Comparison of ENCODE assay signal across 9 cellular contexts in the genomic region with DNA sequence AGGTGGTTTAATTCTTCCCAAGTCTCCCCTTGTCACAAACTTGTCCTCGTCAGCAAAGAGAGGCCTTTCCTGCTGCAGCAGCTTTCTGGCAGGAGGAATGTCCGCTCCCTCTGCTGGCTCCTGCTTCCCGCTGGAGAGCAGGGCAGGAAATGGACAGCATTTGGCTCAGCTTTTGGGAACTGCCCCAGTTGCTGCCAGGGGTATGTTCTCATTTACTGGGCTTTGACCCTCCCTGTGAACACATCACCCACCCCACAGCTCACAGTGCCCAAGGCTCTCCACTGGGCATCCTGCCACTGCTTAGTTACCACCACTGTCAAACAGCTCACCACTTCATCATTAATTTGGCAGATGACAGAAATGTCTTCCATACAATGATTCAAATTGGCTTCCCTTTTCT.
A peak's percentile ranks its signal among the peaks of the same experiment; 100 is the strongest.
DNase-seq lines count a peak whose midpoint lies in the region; ATAC-seq and TF ChIP-seq lines count a peak whose summit lies in the region.
"Had no signal": no experiment of that assay in that cellular context is flagged by ENCODE, and none has a peak within 500 bp of the region (broad histone marks: within the 10 kb centered on the region; RNA-seq: fewer than 3 reads in every experiment).

No MANE protein-coding gene starts in this region.

- H3K36me3 Mint-ChIP-seq in natural killer cell treated with Interleukin-12 subunit alpha and Interleukin-12 subunit beta and Interleukin-15 and Interleukin-18, amount 100 ng/mL, for 72 hours = peaks cover 10% of the 10 kb centered on the region

- TF ChIP-seq CTCF in AG04450 (IDR thresholded peaks at IDR 0.05; ENCODE audit: low read depth, low read length) (peak; percentile 39), RWPE1 (conservative IDR thresholded peaks at IDR 0.05; ENCODE audit: low read depth) (no peak)

- peaks cover 4% of the 10 kb centered on the region; the same call in 1 of the 2 replicates for H3K36me3 ChIP-seq in H7 (replicated peaks; ENCODE audit: control insufficient read depth, insufficient read depth, low read length)

- H3K4me3 ChIP-seq in AG04450 (ENCODE audit: low read depth, low read length) (no peak overlapping the region), H7 (ENCODE audit: insufficient read depth, low read depth, low read length) (no peak overlapping the region)

- no peaks in the 10 kb centered on the region for H3K9me3 Mint-ChIP-seq in natural killer cell treated with Interleukin-12 subunit alpha and Interleukin-12 subunit beta and Interleukin-15 and Interleukin-18, amount 100 ng/mL, for 72 hours

- no peak overlapping the region for H3K4me3 Mint-ChIP-seq in natural killer cell treated with Interleukin-12 subunit alpha and Interleukin-12 subunit beta and Interleukin-15 and Interleukin-18, amount 100 ng/mL, for 72 hours

- H3K9me3 ChIP-seq in AG04450 (ENCODE audit: control insufficient read depth, insufficient read depth, low read length) = no peaks in the 10 kb centered on the region

- peak overlapping the region; percentile 44 to 76 for H3K27ac Mint-ChIP-seq in natural killer cell treated with Interleukin-12 subunit alpha and Interleukin-12 subunit beta and Interleukin-15 and Interleukin-18, amount 100 ng/mL, for 72 hours

- ATAC-seq in natural killer cell treated with Interleukin-12 subunit alpha and Interleukin-12 subunit beta and Interleukin-15 and Interleukin-18, amount 100 ng/mL, for 72 hours = no peak

- POLR2A ChIA-PET in AG04450 (lab: Yijun Ruan, JAX) (interaction anchor here (0.8 kb wide), 1 partner anchor 59 kb away, joined by 3 read pairs; no protein-coding TSS in a partner anchor), RWPE1 (lab: Yijun Ruan, JAX; ENCODE audit: low non-redundant PET) (no interaction called here)

- DNase-seq in AG04450 (ENCODE audit: low read depth, low spot score) (no peak), RWPE1 (ENCODE audit: low spot score) (no peak), fibroblast of gingiva (ENCODE audit: low read depth) (peak; percentile 86), SKM-1 (lab: John Stamatoyannopoulos, UW; ENCODE audit: unreplicated experiment) (no peak), ACHN (no peak), H7 (no peak), iPS-NIHi11 (ENCODE audit: low spot score) (no peak)
- DNase-seq in natural killer cell treated with Interleukin-12 subunit alpha and Interleukin-12 subunit beta and Interleukin-15 and Interleukin-18, amount 100 ng/mL, for 72 hours (ENCODE audit: low spot score) = no peak
- DNase-seq: NK-92 treated with Interleukin-12 subunit alpha and Interleukin-12 subunit beta, amount 100 ng/mL, for 24 hours had no signal

- CTCF ChIA-PET in AG04450 (lab: Charles Lee) = interaction anchor here (1.5 kb wide), 1 partner anchor 11 kb away, joined by 3 read pairs; no protein-coding TSS in a partner anchor
- CTCF ChIA-PET in RWPE1 (lab: Yijun Ruan, JAX) = no interaction called here

- H3K4me1 Mint-ChIP-seq in natural killer cell treated with Interleukin-12 subunit alpha and Interleukin-12 subunit beta and Interleukin-15 and Interleukin-18, amount 100 ng/mL, for 72 hours (ENCODE audit: low read depth in 2 of 2) = peaks cover 31 to 57% of the 10 kb centered on the region in 2 donors

- H3K27ac ChIP-seq in AG04450 (ENCODE audit: low read depth, low read length) (no peak overlapping the region), RWPE1 (peak overlapping the region; percentile 70)

- H3K27me3 Mint-ChIP-seq in natural killer cell treated with Interleukin-12 subunit alpha and Interleukin-12 subunit beta and Interleukin-15 and Interleukin-18, amount 100 ng/mL, for 72 hours = no peaks in the 10 kb centered on the region

- in situ Hi-C loops in ACHN (cut with HindIII; ENCODE audit: low pct_ligation_motif_present, low pct_unique_long_range_greater_than_20kb, low sequenced_read_pairs) = no loop called here

- H3K27me3 ChIP-seq in AG04450 (ENCODE audit: control insufficient read depth, insufficient read depth, low read length) = no peaks in the 10 kb centered on the region
- no peaks in the 10 kb centered on the region for H3K27me3 ChIP-seq in H7 (ENCODE audit: control insufficient read depth, insufficient read depth, low read length)
